ENCODE assay signal across 18 cellular contexts in genomic region chr9:135769489-135770202, GRCh38.
DNase-seq lines count a peak whose midpoint lies in the region; ATAC-seq, FAIRE-seq and TF ChIP-seq lines count a peak whose summit lies in the region.
"Had no signal": no experiment of that assay in that cellular context is flagged by ENCODE, and none has a peak within 500 bp of the region (broad histone marks: within the 10 kb centered on the region; RNA-seq: fewer than 3 reads in every experiment).

No MANE protein-coding gene starts in this region.

- H3K27me3 ChIP-seq in K562 (ENCODE audit: control insufficient read depth in 2 of 2, insufficient read depth in 2 of 2, low read length in 2 of 2): peaks cover 3 to 49% of the 10 kb centered on the region in 2 experiments; a peak in 3 of 5 replicates

- no peak overlapping the region for H3K9ac ChIP-seq in K562 (ENCODE audit: insufficient read depth in 1 of 2, low read depth in 2 of 2, low read length in 2 of 2)

- TF ChIP-seq POLR2A in K562 (conservative IDR thresholded peaks at IDR 0.05): no peak

- H3K27ac ChIP-seq in K562 (ENCODE audit: extremely low read depth, low read depth, low read length): no peak overlapping the region
- H3K27ac ChIP-seq: SK-N-MC had no signal

- H3K9me3 ChIP-seq in K562 (replicated peaks; ENCODE audit: control insufficient read depth, insufficient read depth, low read depth, low read length): peaks cover 3% of the 10 kb centered on the region; the same call in 1 of the 2 replicates

- no peaks in the 10 kb centered on the region for H3K36me3 Mint-ChIP-seq in activated T-helper 17 cell treated with anti-CD3 and anti-CD28 coated beads, Interleukin-2, amount 50 U/mL, for 72 hours (ENCODE audit: low read depth)

- H3K4me3 ChIP-seq in K562: no peak overlapping the region
- H3K4me3 ChIP-seq: SK-N-MC had no signal

- no peak overlapping the region for H3K4me2 ChIP-seq in K562 (ENCODE audit: insufficient read depth, low read length)

- no peaks in the 10 kb centered on the region for H3K4me1 Mint-ChIP-seq in activated T-helper 17 cell treated with anti-CD3 and anti-CD28 coated beads, Interleukin-2, amount 50 U/mL, for 72 hours
- H3K4me1 Mint-ChIP-seq: B cell, H9 had no signal

- no peak for TF ChIP-seq CTCF in K562 (IDR thresholded peaks at IDR 0.05 in 2 of 3, conservative IDR thresholded peaks at IDR 0.05 in 1 of 3; ENCODE audit: insufficient read depth in 2 of 3, low read depth in 1 of 3, low read length in 3 of 3)

- H3K4me1 ChIP-seq in K562 (replicated peaks in 1 of 2; ENCODE audit: control insufficient read depth in 2 of 2, insufficient read depth in 2 of 2, low read length in 2 of 2): peaks cover 0 to 38% of the 10 kb centered on the region in 2 experiments; a peak in 2 of 5 replicates

- TF ChIP-seq RAD21 in Ishikawa (IDR thresholded peaks at IDR 0.05; ENCODE audit: low read depth) (no peak), K562 (CRISPR knock-in tag; conservative IDR thresholded peaks at IDR 0.05 in 1 of 2, IDR thresholded peaks at IDR 0.05 in 1 of 2) (no peak)

- in situ Hi-C loops in K562 (cut with MboI): no loop called here

- no peak overlapping the region for H3K4me3 Mint-ChIP-seq in activated T-helper 17 cell treated with anti-CD3 and anti-CD28 coated beads, Interleukin-2, amount 50 U/mL, for 72 hours
- H3K4me3 Mint-ChIP-seq: B cell, H9 had no signal

- CTCF ChIA-PET in K562 (lab: Yijun Ruan, JAX; ENCODE audit: low intra/inter-chr PET ratio): no interaction called here

- H3K27me3 Mint-ChIP-seq in activated T-helper 17 cell treated with anti-CD3 and anti-CD28 coated beads, Interleukin-2, amount 50 U/mL, for 72 hours: no peaks in the 10 kb centered on the region

- POLR2A ChIA-PET in K562 (lab: Yijun Ruan, JAX): interaction anchor here (0.5 to 1.0 kb wide), 2 partner anchors 23 to 340 kb away, joined by 4 to 5 read pairs; no protein-coding TSS in a partner anchor

- BruUV-seq in K562 (replicated peaks; lab: Mats Ljungman, UMichigan): no TSS peak

- no peak overlapping the region for H3K27ac Mint-ChIP-seq in activated T-helper 17 cell treated with anti-CD3 and anti-CD28 coated beads, Interleukin-2, amount 50 U/mL, for 72 hours
- H3K27ac Mint-ChIP-seq: B cell had no signal

- no peak for FAIRE-seq in K562 (lab: Jason Lieb, UNC)

- WGBS in K562 (ENCODE audit: insufficient coverage, low coverage, missing lambda C conversion rate): 9% methylated on average over 28 of the region's 32 CpGs

- intact Hi-C loops in K562 (cut with micrococcal nuclease): no loop called here

- H3K36me3 ChIP-seq in K562 (ENCODE audit: control insufficient read depth, insufficient read depth, low read length): no peaks in the 10 kb centered on the region

- H3K9me1 ChIP-seq in K562 (ENCODE audit: control insufficient read depth, insufficient read depth, low read length): peaks cover 6% of the 10 kb centered on the region

- H3K9me3 Mint-ChIP-seq in activated T-helper 17 cell treated with anti-CD3 and anti-CD28 coated beads, Interleukin-2, amount 50 U/mL, for 72 hours: no peaks in the 10 kb centered on the region

- DNase-seq in NCI-H1417 (lab: John Stamatoyannopoulos, UW) (peak in 2 of 3 experiments; percentile 60 to 70), NCI-H1417 treated with DMSO at 0.1 percent for 48 hours (lab: John Stamatoyannopoulos, UW) (no peak), NCI-H2196 (lab: John Stamatoyannopoulos, UW; ENCODE audit: unreplicated experiment) (peak; percentile 57), K562 (ENCODE audit: extremely low read depth in 1 of 4, low spot score in 3 of 4) (no peak), mesenteric fat pad (ENCODE audit: low spot score) (no peak)
- DNase-seq: 8988T, DMS79, H9, NCI-H2029 treated with DMSO at 0.1 percent for 48 hours, NCI-H345, NCI-H748 treated with DMSO at 0.1 percent for 48 hours, OCI-M1, SHP77 had no signal

- no peaks in the 10 kb centered on the region for H3K79me2 ChIP-seq in K562 (ENCODE audit: control insufficient read depth, insufficient read depth, low read length)

- peaks cover 6% of the 10 kb centered on the region for H4K20me1 ChIP-seq in K562 (replicated peaks; ENCODE audit: control insufficient read depth, insufficient read depth, low read length)

- no peak for TF ChIP-seq EP300 in Ishikawa (IDR thresholded peaks at IDR 0.05; ENCODE audit: borderline replicate concordance)
- TF ChIP-seq EP300 in K562 (IDR thresholded peaks at IDR 0.05; ENCODE audit: low read length): no peak

- H2AFZ ChIP-seq in K562 (ENCODE audit: low read depth, low read length): no peak overlapping the region

- ATAC-seq in K562 (no peak), HG03095 (IDR thresholded peaks at IDR 0.05; ENCODE audit: unreplicated experiment) (no peak)
- ATAC-seq in activated T-helper 17 cell treated with anti-CD3 and anti-CD28 coated beads, Interleukin-2, amount 50 U/mL, for 72 hours (replicated peaks): no peak

TF ChIP-seq in Ishikawa, 13 proteins besides CTCF, POLR2A, EP300 and RAD21:
- TF ChIP-seq NFIC (IDR thresholded peaks at IDR 0.05) (no peak), FOXM1 (IDR thresholded peaks at IDR 0.05; ENCODE audit: borderline replicate concordance, low read depth) (no peak), YY1 (IDR thresholded peaks at IDR 0.05; ENCODE audit: low read depth) (peak; percentile 11; the same call in 1 of the 2 replicates)
- TF ChIP-seq, protein P1, sequence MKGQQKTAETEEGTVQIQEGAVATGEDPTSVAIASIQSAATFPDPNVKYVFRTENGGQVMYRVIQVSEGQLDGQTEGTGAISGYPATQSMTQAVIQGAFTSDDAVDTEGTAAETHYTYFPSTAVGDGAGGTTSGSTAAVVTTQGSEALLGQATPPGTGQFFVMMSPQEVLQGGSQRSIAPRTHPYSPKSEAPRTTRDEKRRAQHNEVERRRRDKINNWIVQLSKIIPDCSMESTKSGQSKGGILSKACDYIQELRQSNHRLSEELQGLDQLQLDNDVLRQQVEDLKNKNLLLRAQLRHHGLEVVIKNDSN (IDR thresholded peaks at IDR 0.05): peak; percentile 75
TF ChIP-seq in Ishikawa: peak in this region for 2.

TF ChIP-seq in K562, 482 proteins besides CTCF, POLR2A, EP300 and RAD21:
- TF ChIP-seq, protein P1 (CRISPR knock-in tag; IDR thresholded peaks at IDR 0.05): peak; percentile 29; the same call in 1 of the 2 replicates
- TF ChIP-seq RAD51 (IDR thresholded peaks at IDR 0.05; ENCODE audit: borderline replicate concordance, low read depth) (no peak), FOXJ3 (CRISPR knock-in tag; IDR thresholded peaks at IDR 0.05) (no peak), SAFB2 (IDR thresholded peaks at IDR 0.05; ENCODE audit: borderline replicate concordance, low read depth, low read length, severe bottlenecking) (no peak), ZNF717 (CRISPR knock-in tag; IDR thresholded peaks at IDR 0.05) (no peak), SETDB1 (IDR thresholded peaks at IDR 0.05; ENCODE audit: low read length) (no peak), CBX3 (IDR thresholded peaks at IDR 0.05; ENCODE audit: borderline replicate concordance in 1 of 2, low read length in 2 of 2) (no peak)

Comparison
In these comparisons a context has a peak if more than half of its experiments do, and no peak if none do; other contexts are left out.
1. DNase-seq: peak in NCI-H1417 (2 of 3) and NCI-H2196 (single experiment); none in NCI-H1417 treated with DMSO at 0.1 percent for 48 hours (single experiment), K562 (0 of 4) and mesenteric fat pad (single experiment).